ENCODE assay signal across 1 cellular context in the genomic region with DNA sequence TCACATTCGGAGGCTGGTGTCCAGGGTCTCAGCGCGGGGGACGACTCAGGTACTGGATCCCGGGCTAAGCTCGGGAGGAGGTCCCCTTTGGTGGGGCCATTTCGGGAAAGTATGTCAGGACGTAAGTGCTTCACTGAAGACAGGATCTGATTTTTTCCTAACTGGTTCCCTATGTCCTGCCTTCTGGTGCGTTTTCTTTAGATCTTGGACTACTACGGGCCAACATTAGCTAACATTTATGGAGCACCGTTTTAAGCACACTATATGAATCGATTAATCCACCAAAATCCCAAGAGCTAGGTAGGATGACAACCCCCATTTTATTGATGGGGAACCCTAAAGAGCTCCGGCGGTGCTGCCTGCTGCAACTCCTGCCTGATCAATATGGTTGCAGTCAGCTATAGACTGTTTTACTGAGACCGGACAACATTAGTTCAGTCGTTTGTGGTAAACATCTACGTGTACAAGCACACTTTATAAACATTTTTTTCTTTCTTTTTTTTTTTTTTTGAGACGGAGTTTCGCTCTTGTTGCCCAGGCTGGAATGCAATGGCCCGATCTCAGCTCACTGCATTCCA.
TF ChIP-seq lines count a peak whose summit lies in the region.

No MANE protein-coding gene starts in this region.

TF ChIP-seq in GM12878, 131 proteins besides CTCF, POLR2A, EP300 and RAD21:
- no peak for TF ChIP-seq ZZZ3 (IDR thresholded peaks at IDR 0.05; ENCODE audit: control insufficient read depth, insufficient read length, low read depth)
- peak; percentile 5; the same call in 1 of the 2 replicates for TF ChIP-seq WRNIP1 (IDR thresholded peaks at IDR 0.05; ENCODE audit: borderline replicate concordance, low read depth, low read length)
- TF ChIP-seq, protein P1, sequence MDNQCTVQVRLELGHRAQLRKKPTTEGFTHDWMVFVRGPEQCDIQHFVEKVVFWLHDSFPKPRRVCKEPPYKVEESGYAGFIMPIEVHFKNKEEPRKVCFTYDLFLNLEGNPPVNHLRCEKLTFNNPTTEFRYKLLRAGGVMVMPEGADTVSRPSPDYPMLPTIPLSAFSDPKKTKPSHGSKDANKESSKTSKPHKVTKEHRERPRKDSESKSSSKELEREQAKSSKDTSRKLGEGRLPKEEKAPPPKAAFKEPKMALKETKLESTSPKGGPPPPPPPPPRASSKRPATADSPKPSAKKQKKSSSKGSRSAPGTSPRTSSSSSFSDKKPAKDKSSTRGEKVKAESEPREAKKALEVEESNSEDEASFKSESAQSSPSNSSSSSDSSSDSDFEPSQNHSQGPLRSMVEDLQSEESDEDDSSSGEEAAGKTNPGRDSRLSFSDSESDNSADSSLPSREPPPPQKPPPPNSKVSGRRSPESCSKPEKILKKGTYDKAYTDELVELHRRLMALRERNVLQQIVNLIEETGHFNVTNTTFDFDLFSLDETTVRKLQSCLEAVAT (IDR thresholded peaks at IDR 0.05), result no peak
- TF ChIP-seq TAF1 (IDR thresholded peaks at IDR 0.05; ENCODE audit: borderline replicate concordance, low read depth, low read length), result peak; percentile 43; the same call in 1 of the 2 replicates
- peak; percentile 14; the same call in 1 of the 2 replicates for TF ChIP-seq DPF2 (IDR thresholded peaks at IDR 0.05)
- TF ChIP-seq YY1 (IDR thresholded peaks at IDR 0.05; ENCODE audit: low read depth, low read length), result peak; percentile 12; the same call in 1 of the 2 replicates
- TF ChIP-seq, protein P2, sequence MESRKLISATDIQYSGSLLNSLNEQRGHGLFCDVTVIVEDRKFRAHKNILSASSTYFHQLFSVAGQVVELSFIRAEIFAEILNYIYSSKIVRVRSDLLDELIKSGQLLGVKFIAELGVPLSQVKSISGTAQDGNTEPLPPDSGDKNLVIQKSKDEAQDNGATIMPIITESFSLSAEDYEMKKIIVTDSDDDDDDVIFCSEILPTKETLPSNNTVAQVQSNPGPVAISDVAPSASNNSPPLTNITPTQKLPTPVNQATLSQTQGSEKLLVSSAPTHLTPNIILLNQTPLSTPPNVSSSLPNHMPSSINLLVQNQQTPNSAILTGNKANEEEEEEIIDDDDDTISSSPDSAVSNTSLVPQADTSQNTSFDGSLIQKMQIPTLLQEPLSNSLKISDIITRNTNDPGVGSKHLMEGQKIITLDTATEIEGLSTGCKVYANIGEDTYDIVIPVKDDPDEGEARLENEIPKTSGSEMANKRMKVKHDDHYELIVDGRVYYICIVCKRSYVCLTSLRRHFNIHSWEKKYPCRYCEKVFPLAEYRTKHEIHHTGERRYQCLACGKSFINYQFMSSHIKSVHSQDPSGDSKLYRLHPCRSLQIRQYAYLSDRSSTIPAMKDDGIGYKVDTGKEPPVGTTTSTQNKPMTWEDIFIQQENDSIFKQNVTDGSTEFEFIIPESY (IDR thresholded peaks at IDR 0.05), result no peak
- TF ChIP-seq NR2F1 (conservative IDR thresholded peaks at IDR 0.05), result 0 out of 2 replicates have a peak, but pooled peaks have one; percentile 0
- TF ChIP-seq MXI1 (IDR thresholded peaks at IDR 0.05; ENCODE audit: low read depth, low read length), result no peak
- no peak for TF ChIP-seq KDM1A (IDR thresholded peaks at IDR 0.05; ENCODE audit: borderline replicate concordance)
- TF ChIP-seq, protein P3, sequence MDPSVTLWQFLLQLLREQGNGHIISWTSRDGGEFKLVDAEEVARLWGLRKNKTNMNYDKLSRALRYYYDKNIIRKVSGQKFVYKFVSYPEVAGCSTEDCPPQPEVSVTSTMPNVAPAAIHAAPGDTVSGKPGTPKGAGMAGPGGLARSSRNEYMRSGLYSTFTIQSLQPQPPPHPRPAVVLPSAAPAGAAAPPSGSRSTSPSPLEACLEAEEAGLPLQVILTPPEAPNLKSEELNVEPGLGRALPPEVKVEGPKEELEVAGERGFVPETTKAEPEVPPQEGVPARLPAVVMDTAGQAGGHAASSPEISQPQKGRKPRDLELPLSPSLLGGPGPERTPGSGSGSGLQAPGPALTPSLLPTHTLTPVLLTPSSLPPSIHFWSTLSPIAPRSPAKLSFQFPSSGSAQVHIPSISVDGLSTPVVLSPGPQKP (IDR thresholded peaks at IDR 0.05; ENCODE audit: low read depth, low read length), result no peak
- TF ChIP-seq TCF7 (IDR thresholded peaks at IDR 0.05; ENCODE audit: borderline replicate concordance), result no peak
- TF ChIP-seq, protein P4, sequence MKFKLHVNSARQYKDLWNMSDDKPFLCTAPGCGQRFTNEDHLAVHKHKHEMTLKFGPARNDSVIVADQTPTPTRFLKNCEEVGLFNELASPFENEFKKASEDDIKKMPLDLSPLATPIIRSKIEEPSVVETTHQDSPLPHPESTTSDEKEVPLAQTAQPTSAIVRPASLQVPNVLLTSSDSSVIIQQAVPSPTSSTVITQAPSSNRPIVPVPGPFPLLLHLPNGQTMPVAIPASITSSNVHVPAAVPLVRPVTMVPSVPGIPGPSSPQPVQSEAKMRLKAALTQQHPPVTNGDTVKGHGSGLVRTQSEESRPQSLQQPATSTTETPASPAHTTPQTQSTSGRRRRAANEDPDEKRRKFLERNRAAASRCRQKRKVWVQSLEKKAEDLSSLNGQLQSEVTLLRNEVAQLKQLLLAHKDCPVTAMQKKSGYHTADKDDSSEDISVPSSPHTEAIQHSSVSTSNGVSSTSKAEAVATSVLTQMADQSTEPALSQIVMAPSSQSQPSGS (IDR thresholded peaks at IDR 0.05; ENCODE audit: low read length), result no peak; the same call in 1 of the 2 replicates
- TF ChIP-seq, protein P5, sequence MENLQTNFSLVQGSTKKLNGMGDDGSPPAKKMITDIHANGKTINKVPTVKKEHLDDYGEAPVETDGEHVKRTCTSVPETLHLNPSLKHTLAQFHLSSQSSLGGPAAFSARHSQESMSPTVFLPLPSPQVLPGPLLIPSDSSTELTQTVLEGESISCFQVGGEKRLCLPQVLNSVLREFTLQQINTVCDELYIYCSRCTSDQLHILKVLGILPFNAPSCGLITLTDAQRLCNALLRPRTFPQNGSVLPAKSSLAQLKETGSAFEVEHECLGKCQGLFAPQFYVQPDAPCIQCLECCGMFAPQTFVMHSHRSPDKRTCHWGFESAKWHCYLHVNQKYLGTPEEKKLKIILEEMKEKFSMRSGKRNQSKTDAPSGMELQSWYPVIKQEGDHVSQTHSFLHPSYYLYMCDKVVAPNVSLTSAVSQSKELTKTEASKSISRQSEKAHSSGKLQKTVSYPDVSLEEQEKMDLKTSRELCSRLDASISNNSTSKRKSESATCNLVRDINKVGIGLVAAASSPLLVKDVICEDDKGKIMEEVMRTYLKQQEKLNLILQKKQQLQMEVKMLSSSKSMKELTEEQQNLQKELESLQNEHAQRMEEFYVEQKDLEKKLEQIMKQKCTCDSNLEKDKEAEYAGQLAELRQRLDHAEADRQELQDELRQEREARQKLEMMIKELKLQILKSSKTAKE (IDR thresholded peaks at IDR 0.05; ENCODE audit: low read depth, poor library complexity, severe bottlenecking), result no peak
- TF ChIP-seq IKZF1 (conservative IDR thresholded peaks at IDR 0.05), result peak; percentile 24
